Comparison of ENCODE assay signal across 23 cellular contexts in genomic region chr22:20064140-20064480, GRCh38. TPM values are rescaled to one million over a fixed set of nuclear protein-coding genes. Genes with fewer than 3 reads are reported as not detected.
DNase-seq lines count a peak whose midpoint lies in the region; ATAC-seq, FAIRE-seq and TF ChIP-seq lines count a peak whose summit lies in the region.
"Had no signal": no experiment of that assay in that cellular context is flagged by ENCODE, and none has a peak within 500 bp of the region (broad histone marks: within the 10 kb centered on the region; RNA-seq: fewer than 3 reads in every experiment).

No MANE protein-coding gene starts in this region.

- H3K4me3 ChIP-seq in heart right ventricle (no peak overlapping the region), K562 (no peak overlapping the region), upper lobe of right lung (no peak overlapping the region), MG63 (no peak overlapping the region)
- H3K4me3 ChIP-seq: SK-N-MC had no signal

- CTCF ChIA-PET in K562 (lab: Yijun Ruan, JAX; ENCODE audit: low intra/inter-chr PET ratio) = no interaction called here

- H3K27me3 ChIP-seq in heart right ventricle (no peaks in the 10 kb centered on the region), K562 (ENCODE audit: control insufficient read depth in 2 of 2, insufficient read depth in 2 of 2, low read length in 2 of 2) (no peaks in the 10 kb centered on the region), upper lobe of right lung (no peaks in the 10 kb centered on the region), MG63 (no peaks in the 10 kb centered on the region)

- in situ Hi-C loops in K562 (cut with MboI) = no loop called here

- POLR2A ChIA-PET in K562 (lab: Yijun Ruan, JAX) = interaction anchor here (0.6 to 2.0 kb wide), 5 partner anchors 12 to 461 kb away, joined by 3 to 5 read pairs (median 4); no protein-coding TSS in a partner anchor

- peaks cover 0 to 74% (median 21%) of the 10 kb centered on the region in 9 donors for H3K36me3 ChIP-seq in heart right ventricle
- peaks cover 48% of the 10 kb centered on the region for H3K36me3 ChIP-seq in K562 (ENCODE audit: control insufficient read depth, insufficient read depth, low read length)
- peaks cover 44% of the 10 kb centered on the region for H3K36me3 ChIP-seq in upper lobe of right lung
- peaks cover 11% of the 10 kb centered on the region; the same call in 1 of the 2 replicates for H3K36me3 ChIP-seq in MG63

- H3K9me3 ChIP-seq in heart right ventricle (no peaks in the 10 kb centered on the region), K562 (replicated peaks; ENCODE audit: control insufficient read depth, insufficient read depth, low read depth, low read length) (no peaks in the 10 kb centered on the region), upper lobe of right lung (no peaks in the 10 kb centered on the region), MG63 (no peaks in the 10 kb centered on the region)

- no peak for TF ChIP-seq POLR2A in K562 (conservative IDR thresholded peaks at IDR 0.05)

- BruUV-seq in K562 (replicated peaks; lab: Mats Ljungman, UMichigan) = no TSS peak

- TF ChIP-seq RAD21 in K562 (CRISPR knock-in tag; conservative IDR thresholded peaks at IDR 0.05 in 1 of 2, IDR thresholded peaks at IDR 0.05 in 1 of 2) = no peak

- DNase-seq in Right ventricle myocardium inferior (ENCODE audit: missing footprints) = peak; percentile 64
- no peak for DNase-seq in heart right ventricle
- no peak for DNase-seq in K562 (ENCODE audit: extremely low read depth in 1 of 4, low spot score in 3 of 4)
- no peak for DNase-seq in left lobe of liver (ENCODE audit: low spot score)
- DNase-seq in upper lobe of right lung = no peak
- DNase-seq in MG63 = no peak
- DNase-seq in COLO829 (ENCODE audit: low spot score) = no peak
- no peak for DNase-seq in stimulated activated CD4-positive, alpha-beta T cell treated with anti-CD3 and anti-CD28 coated beads, Interleukin-2, amount 100 ng/mL, for 24 hours
- DNase-seq: CD4-positive, CD25-positive, alpha-beta regulatory T cell; Kasumi-1; NCI-H1105 treated with DMSO at 0.1 percent for 48 hours; NCI-H146; NCI-H1930; NCI-H446; NCI-H524 treated with DMSO at 0.1 percent for 48 hours; NCI-H82; NK-92 treated with Interleukin-12 subunit alpha and Interleukin-12 subunit beta, amount 100 ng/mL, for 24 hours; SIG-M5 had no signal

- TF ChIP-seq CTCF in heart right ventricle (IDR thresholded peaks at IDR 0.05) (no peak), K562 (IDR thresholded peaks at IDR 0.05 in 2 of 3, conservative IDR thresholded peaks at IDR 0.05 in 1 of 3; ENCODE audit: insufficient read depth in 2 of 3, low read depth in 1 of 3, low read length in 3 of 3) (no peak), upper lobe of right lung (IDR thresholded peaks at IDR 0.05) (no peak)

- 88 to 91% methylated on average over 3 of the region's 3 CpGs for WGBS in heart right ventricle, 2 donors
- 86% methylated on average over 3 of the region's 3 CpGs for WGBS in K562 (ENCODE audit: insufficient coverage, low coverage, missing lambda C conversion rate)

- H3K9me1 ChIP-seq in K562 (ENCODE audit: control insufficient read depth, insufficient read depth, low read length) = peaks cover 20% of the 10 kb centered on the region

- peak overlapping the region in 1 of 2 experiments; percentile 59; a peak in 2 of 4 replicates for H3K9ac ChIP-seq in K562 (ENCODE audit: insufficient read depth in 1 of 2, low read depth in 2 of 2, low read length in 2 of 2)

- H3K4me1 ChIP-seq in heart right ventricle (peaks cover 0 to 8% (median 4%) of the 10 kb centered on the region in 9 donors), K562 (replicated peaks in 1 of 2; ENCODE audit: control insufficient read depth in 2 of 2, insufficient read depth in 2 of 2, low read length in 2 of 2) (peaks cover 12 to 62% of the 10 kb centered on the region in 2 experiments), upper lobe of right lung (no peaks in the 10 kb centered on the region)

- ATAC-seq in Right ventricle myocardium inferior (no peak), heart right ventricle (no peak), K562 (no peak), left lobe of liver (peak; percentile 5), upper lobe of right lung (peak; percentile 15)
- ATAC-seq: HCT116, HepG2 had no signal

- intact Hi-C loops in Right ventricle myocardium inferior (cut with DNase I) = no loop called here
- intact Hi-C loops in heart right ventricle (cut with DNase I) = no loop called here
- intact Hi-C loops in K562 (cut with micrococcal nuclease) = no loop called here
- intact Hi-C loops in upper lobe of right lung (cut with DNase I) = no loop called here

- H3K27ac ChIP-seq in heart right ventricle = no peak overlapping the region
- no peak overlapping the region for H3K27ac ChIP-seq in K562 (ENCODE audit: extremely low read depth, low read depth, low read length)
- H3K27ac ChIP-seq in upper lobe of right lung = no peak overlapping the region
- H3K27ac ChIP-seq: SK-N-MC had no signal

- H4K20me1 ChIP-seq in K562 (replicated peaks; ENCODE audit: control insufficient read depth, insufficient read depth, low read length) = peaks cover 22% of the 10 kb centered on the region; the same call in 1 of the 2 replicates

- no peak overlapping the region for H2AFZ ChIP-seq in K562 (ENCODE audit: low read depth, low read length)

- H3K79me2 ChIP-seq in K562 (ENCODE audit: control insufficient read depth, insufficient read depth, low read length) = peaks cover 16% of the 10 kb centered on the region; the same call in 2 of the 3 replicates

- H3K4me2 ChIP-seq in K562 (ENCODE audit: insufficient read depth, low read length) = no peak overlapping the region

- FAIRE-seq in K562 (lab: Jason Lieb, UNC) = no peak
- FAIRE-seq: D721Med, GM19239, HepG2 had no signal

- TF ChIP-seq EP300 in K562 (IDR thresholded peaks at IDR 0.05; ENCODE audit: low read length) = no peak

RNA-seq across cellular contexts. Expression of gene DGCR8, which starts 15.9 kb away (rescaled TPM):
- total RNA-seq in Right ventricle myocardium inferior (18.0 TPM), heart right ventricle (10 to 100 TPM; 11.4 to 20.0 (median 14.0) TPM), K562 (2014; rRNA removed) (107 and 108 TPM in 2 replicates), K562 (2014; rRNA removed; fragmentation: Illumina TruSeq; extraction: Trizol) (43.7 and 49.4 TPM in 2 replicates), K562 (2015; rRNA removed; fragmentation: Illumina TruSeq; extraction: Trizol) (80.1 and 81.2 TPM in 2 replicates), K562 (2021) (116 and 119 TPM in 2 replicates), left lobe of liver (26.9 TPM), upper lobe of right lung (35.5 TPM)
- polyA plus RNA-seq in heart right ventricle (10 to 100 TPM in 1 of 2 donors, 1 to 10 TPM in 1; 8.3 to 26.3 TPM), K562 (2011; rRNA removed) (81.8 and 155 TPM in 2 replicates), K562 (2014; fragmentation: Illumina TruSeq; extraction: Trizol) (70.4 and 75.0 TPM in 2 replicates), K562 (2014; fragmentation: Nextera tagmentation; extraction: Ambion mirVana) (1 to 10 TPM; 5.9 to 7.7 TPM), K562 (2014; rRNA removed) (135 and 144 TPM in 2 replicates)
- 638 and 1,105 TPM in 2 replicates for total RNA-seq in K562 (2011; cell fraction: chromatin; rRNA removed; ENCODE audit: low replicate concordance)
- 550 and 577 TPM in 2 replicates for total RNA-seq in K562 (2011; cell fraction: nucleolus; rRNA removed)
- total RNA-seq in K562 (2011; cell fraction: nucleoplasm; rRNA removed) = 502 and 511 TPM in 2 replicates
- polyA plus RNA-seq in K562 (2011; cell fraction: cytosol; rRNA removed) = 51.2 and 92.7 TPM in 2 replicates
- polyA plus RNA-seq in K562 (2011; cell fraction: nucleus; rRNA removed) = 1,167 and 1,418 TPM in 2 replicates
- 76.7 and 85.3 TPM in 2 replicates for polyA plus RNA-seq in K562 (2012)
- 62.1 and 82.0 TPM in 2 replicates for polyA minus RNA-seq in K562 (2011; rRNA and poly(A)+ RNA removed)
- 35.2 and 46.4 TPM in 2 replicates for polyA minus RNA-seq in K562 (2011; cell fraction: cytosol; rRNA and poly(A)+ RNA removed)
- polyA minus RNA-seq in K562 (2011; cell fraction: nucleus; rRNA and poly(A)+ RNA removed) = 210 and 349 TPM in 2 replicates
- total RNA-seq in MG63 (2014; rRNA removed; shearing (Covaris generic); ENCODE audit: low replicate concordance) = 16.3 and 31.0 TPM in 2 replicates

RNA-seq across cellular contexts. Expression of gene TANGO2, which starts 43.2 kb away (rescaled TPM):
- total RNA-seq in Right ventricle myocardium inferior (54.6 TPM), heart right ventricle (100 to 1,000 TPM in 3 of 10 donors, 10 to 100 TPM in 7; 51.6 to 139 (median 94.2) TPM), K562 (2014; rRNA removed) (70.1 and 95.8 TPM in 2 replicates), K562 (2014; rRNA removed; fragmentation: Illumina TruSeq; extraction: Trizol) (36.1 and 45.9 TPM in 2 replicates), K562 (2015; rRNA removed; fragmentation: Illumina TruSeq; extraction: Trizol) (55.8 and 57.2 TPM in 2 replicates), K562 (2021) (94.1 and 97.3 TPM in 2 replicates), left lobe of liver (12.5 TPM), upper lobe of right lung (37.8 TPM)
- polyA plus RNA-seq in heart right ventricle (10 to 100 TPM; 34.1 to 65.8 TPM), K562 (2011; rRNA removed) (94.9 and 115 TPM in 2 replicates), K562 (2014; fragmentation: Illumina TruSeq; extraction: Trizol) (88.3 and 89.4 TPM in 2 replicates), K562 (2014; fragmentation: Nextera tagmentation; extraction: Ambion mirVana) (10 to 100 TPM; 15.5 to 17.5 TPM), K562 (2014; rRNA removed) (89.6 and 92.5 TPM in 2 replicates)
- 160 and 395 TPM in 2 replicates for total RNA-seq in K562 (2011; cell fraction: chromatin; rRNA removed; ENCODE audit: low replicate concordance)
- total RNA-seq in K562 (2011; cell fraction: nucleolus; rRNA removed) = 227 and 229 TPM in 2 replicates
- total RNA-seq in K562 (2011; cell fraction: nucleoplasm; rRNA removed) = 196 and 211 TPM in 2 replicates
- 157 and 209 TPM in 2 replicates for polyA plus RNA-seq in K562 (2011; cell fraction: cytosol; rRNA removed)
- polyA plus RNA-seq in K562 (2011; cell fraction: nucleus; rRNA removed) = 157 and 195 TPM in 2 replicates
- polyA plus RNA-seq in K562 (2012) = 68.2 and 73.0 TPM in 2 replicates
- polyA minus RNA-seq in K562 (2011; rRNA and poly(A)+ RNA removed) = 130 and 186 TPM in 2 replicates
- 73.2 and 76.1 TPM in 2 replicates for polyA minus RNA-seq in K562 (2011; cell fraction: cytosol; rRNA and poly(A)+ RNA removed)
- 63.1 and 85.0 TPM in 2 replicates for polyA minus RNA-seq in K562 (2011; cell fraction: nucleus; rRNA and poly(A)+ RNA removed)
- total RNA-seq in MG63 (2014; rRNA removed; shearing (Covaris generic); ENCODE audit: low replicate concordance) = 21.0 and 54.2 TPM in 2 replicates

RNA-seq across cellular contexts. Expression of gene ARVCF, which starts 47.5 kb away (rescaled TPM):
- total RNA-seq in Right ventricle myocardium inferior (30.5 TPM), heart right ventricle (10 to 100 TPM; 22.2 to 53.5 (median 32.1) TPM), K562 (2014; rRNA removed) (49.3 and 54.2 TPM in 2 replicates), K562 (2014; rRNA removed; fragmentation: Illumina TruSeq; extraction: Trizol) (2.2 and 4.5 TPM in 2 replicates), K562 (2015; rRNA removed; fragmentation: Illumina TruSeq; extraction: Trizol) (13.3 and 15.6 TPM in 2 replicates), K562 (2021) (46.5 and 50.6 TPM in 2 replicates), left lobe of liver (18.7 TPM), upper lobe of right lung (25.4 TPM)
- polyA plus RNA-seq in heart right ventricle (10 to 100 TPM; 26.8 to 58.9 TPM), K562 (2011; rRNA removed) (35.2 and 71.6 TPM in 2 replicates), K562 (2014; fragmentation: Illumina TruSeq; extraction: Trizol) (8.0 and 15.9 TPM in 2 replicates), K562 (2014; fragmentation: Nextera tagmentation; extraction: Ambion mirVana) (under 1 TPM; 0.03 to 0.17 TPM), K562 (2014; rRNA removed) (42.5 and 97.4 TPM in 2 replicates)
- 114 and 328 TPM in 2 replicates for total RNA-seq in K562 (2011; cell fraction: chromatin; rRNA removed; ENCODE audit: low replicate concordance)
- 214 and 270 TPM in 2 replicates for total RNA-seq in K562 (2011; cell fraction: nucleolus; rRNA removed)
- 106 and 131 TPM in 2 replicates for total RNA-seq in K562 (2011; cell fraction: nucleoplasm; rRNA removed)
- 134 and 673 TPM in 2 replicates for polyA plus RNA-seq in K562 (2011; cell fraction: cytosol; rRNA removed)
- polyA plus RNA-seq in K562 (2011; cell fraction: nucleus; rRNA removed) = 407 and 424 TPM in 2 replicates
- 30.0 and 31.2 TPM in 2 replicates for polyA plus RNA-seq in K562 (2012)
- 15.1 and 15.6 TPM in 2 replicates for polyA minus RNA-seq in K562 (2011; rRNA and poly(A)+ RNA removed)
- 24.6 and 52.4 TPM in 2 replicates for polyA minus RNA-seq in K562 (2011; cell fraction: cytosol; rRNA and poly(A)+ RNA removed)
- 96.8 and 145 TPM in 2 replicates for polyA minus RNA-seq in K562 (2011; cell fraction: nucleus; rRNA and poly(A)+ RNA removed)
- total RNA-seq in MG63 (2014; rRNA removed; shearing (Covaris generic); ENCODE audit: low replicate concordance) = 2.2 and 3.8 TPM in 2 replicates

RNA-seq across cellular contexts. Expression of gene RANBP1, which starts 51.8 kb away (rescaled TPM):
- total RNA-seq in Right ventricle myocardium inferior = 42.7 TPM
- 10 to 100 TPM; 31.8 to 55.8 (median 38.1) TPM for total RNA-seq in heart right ventricle
- 10 to 100 TPM; 39.4 to 71.7 TPM for polyA plus RNA-seq in heart right ventricle
- total RNA-seq in K562 (2011; cell fraction: chromatin; rRNA removed; ENCODE audit: low replicate concordance) = 525 and 801 TPM in 2 replicates
- 523 and 591 TPM in 2 replicates for total RNA-seq in K562 (2011; cell fraction: nucleolus; rRNA removed)
- 545 and 554 TPM in 2 replicates for total RNA-seq in K562 (2011; cell fraction: nucleoplasm; rRNA removed)
- total RNA-seq in K562 (2014; rRNA removed) = 2,045 and 2,260 TPM in 2 replicates
- total RNA-seq in K562 (2014; rRNA removed; fragmentation: Illumina TruSeq; extraction: Trizol) = 1,191 and 1,409 TPM in 2 replicates
- 1,591 and 1,659 TPM in 2 replicates for total RNA-seq in K562 (2015; rRNA removed; fragmentation: Illumina TruSeq; extraction: Trizol)
- total RNA-seq in K562 (2021) = 1,289 and 1,311 TPM in 2 replicates
- polyA plus RNA-seq in K562 (2011; rRNA removed) = 1,082 and 1,351 TPM in 2 replicates
- 950 and 1,655 TPM in 2 replicates for polyA plus RNA-seq in K562 (2011; cell fraction: cytosol; rRNA removed)
- 1,008 and 1,512 TPM in 2 replicates for polyA plus RNA-seq in K562 (2011; cell fraction: nucleus; rRNA removed)
- 795 and 1,074 TPM in 2 replicates for polyA plus RNA-seq in K562 (2012)
- polyA plus RNA-seq in K562 (2014; fragmentation: Illumina TruSeq; extraction: Trizol) = 1,518 and 1,621 TPM in 2 replicates
- 100 to 1,000 TPM; 162 to 207 TPM for polyA plus RNA-seq in K562 (2014; fragmentation: Nextera tagmentation; extraction: Ambion mirVana)
- polyA plus RNA-seq in K562 (2014; rRNA removed) = 2,237 and 2,891 TPM in 2 replicates
- polyA minus RNA-seq in K562 (2011; rRNA and poly(A)+ RNA removed) = 896 and 959 TPM in 2 replicates
- polyA minus RNA-seq in K562 (2011; cell fraction: cytosol; rRNA and poly(A)+ RNA removed) = 618 and 835 TPM in 2 replicates
- 183 and 414 TPM in 2 replicates for polyA minus RNA-seq in K562 (2011; cell fraction: nucleus; rRNA and poly(A)+ RNA removed)
- total RNA-seq in left lobe of liver = 47.0 TPM
- 53.0 TPM for total RNA-seq in upper lobe of right lung
- 841 and 1,160 TPM in 2 replicates for total RNA-seq in MG63 (2014; rRNA removed; shearing (Covaris generic); ENCODE audit: low replicate concordance)

RNA-seq across cellular contexts. Expression of gene TRMT2A, which starts 52.9 kb away (rescaled TPM):
- total RNA-seq in Right ventricle myocardium inferior = 24.5 TPM
- total RNA-seq in heart right ventricle = 10 to 100 TPM; 18.4 to 29.6 (median 25.8) TPM
- polyA plus RNA-seq in heart right ventricle = 10 to 100 TPM; 24.6 to 58.2 TPM
- 249 and 785 TPM in 2 replicates for total RNA-seq in K562 (2011; cell fraction: chromatin; rRNA removed; ENCODE audit: low replicate concordance)
- 623 and 778 TPM in 2 replicates for total RNA-seq in K562 (2011; cell fraction: nucleolus; rRNA removed)
- 344 and 378 TPM in 2 replicates for total RNA-seq in K562 (2011; cell fraction: nucleoplasm; rRNA removed)
- 203 and 254 TPM in 2 replicates for total RNA-seq in K562 (2014; rRNA removed)
- total RNA-seq in K562 (2014; rRNA removed; fragmentation: Illumina TruSeq; extraction: Trizol) = 31.5 and 47.4 TPM in 2 replicates
- 151 and 170 TPM in 2 replicates for total RNA-seq in K562 (2015; rRNA removed; fragmentation: Illumina TruSeq; extraction: Trizol)
- total RNA-seq in K562 (2021) = 222 and 242 TPM in 2 replicates
- 102 and 189 TPM in 2 replicates for polyA plus RNA-seq in K562 (2011; rRNA removed)
- polyA plus RNA-seq in K562 (2011; cell fraction: cytosol; rRNA removed) = 155 and 253 TPM in 2 replicates
- polyA plus RNA-seq in K562 (2011; cell fraction: nucleus; rRNA removed) = 1,476 and 1,701 TPM in 2 replicates
- polyA plus RNA-seq in K562 (2012) = 173 and 189 TPM in 2 replicates
- polyA plus RNA-seq in K562 (2014; fragmentation: Illumina TruSeq; extraction: Trizol) = 140 and 177 TPM in 2 replicates
- 1 to 10 TPM; 1.6 to 6.6 TPM for polyA plus RNA-seq in K562 (2014; fragmentation: Nextera tagmentation; extraction: Ambion mirVana)
- 258 and 265 TPM in 2 replicates for polyA plus RNA-seq in K562 (2014; rRNA removed)
- 57.9 and 72.9 TPM in 2 replicates for polyA minus RNA-seq in K562 (2011; rRNA and poly(A)+ RNA removed)
- 87.3 and 128 TPM in 2 replicates for polyA minus RNA-seq in K562 (2011; cell fraction: cytosol; rRNA and poly(A)+ RNA removed)
- 286 and 369 TPM in 2 replicates for polyA minus RNA-seq in K562 (2011; cell fraction: nucleus; rRNA and poly(A)+ RNA removed)
- 36.7 TPM for total RNA-seq in left lobe of liver
- total RNA-seq in upper lobe of right lung = 53.8 TPM
- total RNA-seq in MG63 (2014; rRNA removed; shearing (Covaris generic); ENCODE audit: low replicate concordance) = 39.4 and 43.4 TPM in 2 replicates

Comparison
In these comparisons a context has a peak if more than half of its experiments do, and no peak if none do; other contexts are left out.
1. ATAC-seq: peak in left lobe of liver (single experiment) and upper lobe of right lung (single experiment); none in Right ventricle myocardium inferior (single experiment), heart right ventricle (0 of 8) and K562 (single experiment).